Comparison of ENCODE assay signal across 15 cellular contexts in the genomic region with DNA sequence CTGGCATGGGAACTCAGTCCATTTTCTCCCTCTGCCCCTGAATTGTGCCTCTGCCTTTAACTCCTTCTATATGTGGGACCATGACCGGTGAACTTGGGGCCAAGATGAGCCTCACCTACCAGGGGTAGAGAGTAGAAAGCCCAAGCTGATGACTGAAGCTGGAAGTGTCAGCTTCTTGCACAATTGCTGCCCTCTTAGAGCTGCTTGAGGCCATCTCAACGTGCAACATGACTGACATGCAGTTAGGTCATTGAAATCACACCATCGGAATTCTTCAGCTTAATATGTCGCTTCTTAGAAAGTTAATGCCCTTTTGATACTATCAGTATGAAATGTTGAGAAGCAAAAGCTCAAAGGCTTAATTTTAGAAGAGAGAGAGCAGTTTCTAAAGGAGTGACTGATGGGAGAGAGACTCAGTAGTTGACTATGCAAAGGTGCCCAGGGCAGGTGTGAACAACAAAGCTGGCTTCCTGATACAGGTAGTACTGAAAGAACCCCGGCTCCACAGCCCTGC.
DNase-seq lines count a peak whose midpoint lies in the region; TF ChIP-seq lines count a peak whose summit lies in the region.
"Had no signal": no experiment of that assay in that cellular context is flagged by ENCODE, and none has a peak within 500 bp of the region (broad histone marks: within the 10 kb centered on the region; RNA-seq: fewer than 3 reads in every experiment).

No MANE protein-coding gene starts in this region.

- H3K4me1 Mint-ChIP-seq in chondrocyte (ENCODE audit: low read depth), result peaks cover 64% of the 10 kb centered on the region
- H3K4me1 Mint-ChIP-seq: CD8-positive, alpha-beta memory T cell had no signal

- no peak overlapping the region for H2BK12ac ChIP-seq in trophoblast cell (ENCODE audit: low read length)

- H4K20me1 ChIP-seq in mammary epithelial cell (ENCODE audit: insufficient read depth, low read length) (no peaks in the 10 kb centered on the region), GM23248 (ENCODE audit: insufficient read depth) (no peaks in the 10 kb centered on the region)
- H4K20me1 ChIP-seq: BLaER1 had no signal

- peaks cover 9% of the 10 kb centered on the region for H3K36me3 Mint-ChIP-seq in chondrocyte (ENCODE audit: low read depth)
- H3K36me3 Mint-ChIP-seq: CD8-positive, alpha-beta memory T cell had no signal

- no peaks in the 10 kb centered on the region for H3K9me2 ChIP-seq in GM23248 (ENCODE audit: insufficient read depth)

- H3K27me3 ChIP-seq in mammary epithelial cell (ENCODE audit: insufficient read depth, low read length), result no peaks in the 10 kb centered on the region
- no peaks in the 10 kb centered on the region for H3K27me3 ChIP-seq in breast epithelium
- H3K27me3 ChIP-seq in trophoblast cell (ENCODE audit: insufficient read depth, low read length), result no peaks in the 10 kb centered on the region
- no peaks in the 10 kb centered on the region for H3K27me3 ChIP-seq in GM23248 (replicated peaks; ENCODE audit: insufficient read depth)
- H3K27me3 ChIP-seq: BLaER1 had no signal

- H3K4me2 ChIP-seq in mammary epithelial cell (ENCODE audit: insufficient read depth, low read depth, low read length) (no peak overlapping the region), trophoblast cell (ENCODE audit: low read length) (no peak overlapping the region), GM23248 (ENCODE audit: unreplicated experiment) (no peak overlapping the region)
- H3K4me2 ChIP-seq: BLaER1 had no signal

- H3F3A ChIP-seq in GM23248 (ENCODE audit: insufficient read depth), result peaks cover 24% of the 10 kb centered on the region

- WGBS in mammary epithelial cell (ENCODE audit: low coverage, missing lambda C conversion rate), result 87% methylated on average over 5 of the region's 5 CpGs
- WGBS in trophoblast cell (ENCODE audit: extremely low coverage, insufficient coverage, insufficient read length), result no CpG with 5 or more reads among the region's 5 CpGs
- WGBS in GM23248 (ENCODE audit: low coverage in 1 of 2, low lambda C conversion rate in 2 of 2, missing lambda C conversion rate in 2 of 2), 2 experiments, result 85 to 88% methylated on average over 5 of the region's 5 CpGs

- H3K27ac ChIP-seq in mammary epithelial cell (ENCODE audit: insufficient read depth, low read depth, low read length), result peak overlapping the region; percentile 93
- H3K27ac ChIP-seq in breast epithelium, result no peak overlapping the region
- no peak overlapping the region for H3K27ac ChIP-seq in trophoblast cell (ENCODE audit: low read depth, low read length)
- H3K27ac ChIP-seq in GM23248, result no peak overlapping the region
- H3K27ac ChIP-seq: 22Rv1, BLaER1 had no signal

- TF ChIP-seq POLR2A in breast epithelium (IDR thresholded peaks at IDR 0.05), result no peak

- H3K9ac ChIP-seq in mammary epithelial cell (ENCODE audit: insufficient read depth, low read length) (no peak overlapping the region), trophoblast cell (ENCODE audit: low read length) (no peak overlapping the region), GM23248 (no peak overlapping the region)
- H3K9ac ChIP-seq: BLaER1 had no signal

- no peak overlapping the region for H4K91ac ChIP-seq in trophoblast cell (ENCODE audit: low read depth, low read length)

- H3K36me3 ChIP-seq in mammary epithelial cell (ENCODE audit: insufficient read depth, low read length), result no peaks in the 10 kb centered on the region
- no peaks in the 10 kb centered on the region for H3K36me3 ChIP-seq in breast epithelium
- no peaks in the 10 kb centered on the region for H3K36me3 ChIP-seq in trophoblast cell (ENCODE audit: control insufficient read depth in 1 of 2, insufficient read depth in 2 of 2, low read length in 2 of 2)
- H3K36me3 ChIP-seq in GM23248 (ENCODE audit: low read depth), result no peaks in the 10 kb centered on the region
- H3K36me3 ChIP-seq: BLaER1 had no signal

- no peak overlapping the region for H2BK120ac ChIP-seq in trophoblast cell (ENCODE audit: insufficient read depth, low read length, poor library complexity)

- H3K4me3 Mint-ChIP-seq in chondrocyte (ENCODE audit: unreplicated experiment), result no peak overlapping the region
- H3K4me3 Mint-ChIP-seq: CD8-positive, alpha-beta memory T cell; H9 had no signal

- no peak overlapping the region for H3K14ac ChIP-seq in trophoblast cell (ENCODE audit: low read length)

- dilution Hi-C loops in mammary epithelial cell (cut with HindIII; ENCODE audit: low sequenced_read_pairs), result no loop called here

- DNase-seq in mammary epithelial cell (peak; percentile 40), breast epithelium (ENCODE audit: low spot score in 2 of 2) (no peak), chondrocyte (ENCODE audit: low spot score) (no peak), islet precursor cell (peak; percentile 18), trophoblast cell (peak; percentile 72 to 92), H4 (ENCODE audit: low spot score) (no peak), NCI-H2227 (lab: John Stamatoyannopoulos, UW; ENCODE audit: unreplicated experiment) (no peak), GM23248 (no peak)
- DNase-seq: Caco-2; CD8-positive, alpha-beta memory T cell; DND-41; GF-D8; H9 had no signal

- H3K79me2 ChIP-seq in mammary epithelial cell (ENCODE audit: insufficient read depth, low read length) (no peaks in the 10 kb centered on the region), trophoblast cell (ENCODE audit: control insufficient read depth, insufficient read depth, low read length, poor library complexity) (no peaks in the 10 kb centered on the region), GM23248 (ENCODE audit: insufficient read depth) (no peaks in the 10 kb centered on the region)

- H3K9me3 ChIP-seq in mammary epithelial cell (replicated peaks; ENCODE audit: insufficient read depth, low read length), result no peaks in the 10 kb centered on the region
- H3K9me3 ChIP-seq in breast epithelium, result no peaks in the 10 kb centered on the region
- H3K9me3 ChIP-seq in trophoblast cell (ENCODE audit: insufficient read depth, low read depth, low read length), result no peaks in the 10 kb centered on the region
- no peaks in the 10 kb centered on the region for H3K9me3 ChIP-seq in GM23248 (ENCODE audit: low read depth)
- H3K9me3 ChIP-seq: BLaER1, Caco-2 had no signal

- TF ChIP-seq CTCF in mammary epithelial cell (conservative IDR thresholded peaks at IDR 0.05 in 1 of 2, IDR thresholded peaks at IDR 0.05 in 1 of 2; ENCODE audit: extremely low read depth in 1 of 2, insufficient read depth in 1 of 2, low read depth in 1 of 2, low read length in 2 of 2) (no peak), breast epithelium (IDR thresholded peaks at IDR 0.05) (no peak), chondrocyte (IDR thresholded peaks at IDR 0.05) (no peak)

- no peak overlapping the region for H2AK5ac ChIP-seq in trophoblast cell (ENCODE audit: low read length)

- peaks cover 2% of the 10 kb centered on the region for H3K79me1 ChIP-seq in trophoblast cell (ENCODE audit: low read length)

- intact Hi-C loops in mammary epithelial cell (cut with micrococcal nuclease), result loop anchor here (5.0 kb wide), 1 partner anchor 72 kb away; no protein-coding TSS in a partner anchor
- intact Hi-C loops in breast epithelium (cut with DNase I; ENCODE audit: low total_unique reads), result no loop called here

- H3K4me1 ChIP-seq in mammary epithelial cell (ENCODE audit: insufficient read depth, low read length) (peaks cover 39% of the 10 kb centered on the region), breast epithelium (peaks cover 0 to 3% of the 10 kb centered on the region in 2 donors), trophoblast cell (ENCODE audit: control insufficient read depth in 1 of 2, insufficient read depth in 2 of 2, low read length in 2 of 2) (peaks cover 7 to 9% of the 10 kb centered on the region in 2 experiments), GM23248 (ENCODE audit: insufficient read depth) (peaks cover 21% of the 10 kb centered on the region)
- H3K4me1 ChIP-seq: BLaER1, Caco-2 had no signal

- H3K4ac ChIP-seq in trophoblast cell (ENCODE audit: low read depth, low read length), result no peak overlapping the region

- no peak overlapping the region for H4K12ac ChIP-seq in trophoblast cell (ENCODE audit: low read depth, low read length)

- CTCF ChIA-PET in mammary epithelial cell (lab: Charles Lee; ENCODE audit: low non-redundant PET), result no interaction called here

- no peaks in the 10 kb centered on the region for H3K27me3 Mint-ChIP-seq in chondrocyte (ENCODE audit: low read depth)

- no peak overlapping the region for H4K8ac ChIP-seq in trophoblast cell (ENCODE audit: low read depth, low read length)

- H3K4me3 ChIP-seq in mammary epithelial cell (replicated peaks in 1 of 3; ENCODE audit: insufficient read depth in 1 of 3, low read depth in 2 of 3, low read length in 3 of 3) (no peak overlapping the region), breast epithelium (no peak overlapping the region), trophoblast cell (ENCODE audit: low read depth, low read length) (no peak overlapping the region), GM23248 (no peak overlapping the region)
- H3K4me3 ChIP-seq: BLaER1 had no signal

- BruUV-seq in mammary epithelial cell (replicated peaks; lab: Mats Ljungman, UMichigan), result TSS peak; percentile 84

- no peaks in the 10 kb centered on the region for H3K9me3 Mint-ChIP-seq in chondrocyte (ENCODE audit: low read depth)
- H3K9me3 Mint-ChIP-seq: H9 had no signal

- no peak overlapping the region for H3K23ac ChIP-seq in trophoblast cell (ENCODE audit: low read length)

- H2AFZ ChIP-seq in mammary epithelial cell (ENCODE audit: low read depth, low read length), result no peak overlapping the region
- no peak overlapping the region for H2AFZ ChIP-seq in trophoblast cell (ENCODE audit: insufficient read depth, low read length, poor library complexity)
- no peak overlapping the region for H2AFZ ChIP-seq in GM23248

- H2BK5ac ChIP-seq in trophoblast cell (ENCODE audit: low read depth, low read length, poor library complexity), result no peak overlapping the region

- peak overlapping the region; percentile 34 for H3K27ac Mint-ChIP-seq in chondrocyte (ENCODE audit: unreplicated experiment)
- H3K27ac Mint-ChIP-seq: CD8-positive, alpha-beta memory T cell had no signal

- H3K18ac ChIP-seq in trophoblast cell (ENCODE audit: low read length), result no peak overlapping the region

- in situ Hi-C loops in mammary epithelial cell (cut with MboI; ENCODE audit: low sequenced_read_pairs in 2 of 2) (no loop called here), GM23248 (cut with MboI) (no loop called here)

Comparison
In these comparisons a context has a peak if more than half of its experiments do, and no peak if none do; other contexts are left out.
1. DNase-seq: peak in mammary epithelial cell (single experiment), islet precursor cell (single experiment) and trophoblast cell (2 of 2); none in breast epithelium (0 of 2), chondrocyte (single experiment), H4 (single experiment), NCI-H2227 (single experiment) and GM23248 (single experiment).